ENCODE assay signal across 1 cellular context in genomic region chr11:115409691-115410220, GRCh38.
A peak's percentile ranks its signal among the peaks of the same experiment; 100 is the strongest.
TF ChIP-seq lines count a peak whose summit lies in the region.

No MANE protein-coding gene starts in this region.

TF ChIP-seq in HEK293, 187 proteins besides CTCF, POLR2A, EP300 and RAD21 (continued from another document and continues in another):
- TF ChIP-seq HIC1 (tag by site-specific recombination; IDR thresholded peaks at IDR 0.05), result no peak
- peak; percentile 51; the same call in 1 of the 2 replicates for TF ChIP-seq SP7 (tag by site-specific recombination; IDR thresholded peaks at IDR 0.05)
- no peak for TF ChIP-seq ZNF514 (tag by site-specific recombination; IDR thresholded peaks at IDR 0.05)
- TF ChIP-seq ZSCAN18 (tag by site-specific recombination; IDR thresholded peaks at IDR 0.05), result no peak
- TF ChIP-seq ZNF350 (tag by site-specific recombination; IDR thresholded peaks at IDR 0.05), result no peak
- TF ChIP-seq ZNF416 (tag by site-specific recombination; IDR thresholded peaks at IDR 0.05), result no peak
- TF ChIP-seq SP3 (tag by site-specific recombination; IDR thresholded peaks at IDR 0.05), result no peak
- no peak for TF ChIP-seq RBAK (tag by site-specific recombination; IDR thresholded peaks at IDR 0.05)
- TF ChIP-seq ZNF223 (tag by site-specific recombination; IDR thresholded peaks at IDR 0.05), result no peak
- no peak for TF ChIP-seq ZNF280D (tag by site-specific recombination; IDR thresholded peaks at IDR 0.05)
- peak; percentile 35 for TF ChIP-seq ZNF629 (tag by site-specific recombination; IDR thresholded peaks at IDR 0.05)
- no peak for TF ChIP-seq HOXA7 (CRISPR knock-in tag; IDR thresholded peaks at IDR 0.05; ENCODE audit: borderline replicate concordance)
- TF ChIP-seq ZNF473 (tag by site-specific recombination; IDR thresholded peaks at IDR 0.05), result no peak
- TF ChIP-seq GLI2 (tag by site-specific recombination; IDR thresholded peaks at IDR 0.05; ENCODE audit: borderline replicate concordance, low read depth), result no peak; the same call in 1 of the 2 replicates
- TF ChIP-seq ZNF610 (tag by site-specific recombination; IDR thresholded peaks at IDR 0.05; ENCODE audit: borderline replicate concordance), result no peak
- no peak for TF ChIP-seq ZSCAN23 (tag by site-specific recombination; IDR thresholded peaks at IDR 0.05)
- TF ChIP-seq ZNF24 (tag by site-specific recombination; IDR thresholded peaks at IDR 0.05), result 0 out of 2 replicates have a peak, but pooled peaks have one; percentile 28
- TF ChIP-seq ZNF692 (tag by site-specific recombination; IDR thresholded peaks at IDR 0.05), result peak; percentile 86
- TF ChIP-seq SCRT1 (tag by site-specific recombination; IDR thresholded peaks at IDR 0.05; ENCODE audit: borderline replicate concordance), result no peak
- TF ChIP-seq ZNF221 (tag by site-specific recombination; IDR thresholded peaks at IDR 0.05; ENCODE audit: borderline replicate concordance), result no peak
- TF ChIP-seq ZNF391 (tag by site-specific recombination; IDR thresholded peaks at IDR 0.05; ENCODE audit: borderline replicate concordance, low read depth), result no peak
- TF ChIP-seq PRDM6 (tag by site-specific recombination; IDR thresholded peaks at IDR 0.05), result peak; percentile 66; the same call in 1 of the 2 replicates
- peak; percentile 87 for TF ChIP-seq GFI1B (tag by site-specific recombination; IDR thresholded peaks at IDR 0.05)
- TF ChIP-seq, protein P1, sequence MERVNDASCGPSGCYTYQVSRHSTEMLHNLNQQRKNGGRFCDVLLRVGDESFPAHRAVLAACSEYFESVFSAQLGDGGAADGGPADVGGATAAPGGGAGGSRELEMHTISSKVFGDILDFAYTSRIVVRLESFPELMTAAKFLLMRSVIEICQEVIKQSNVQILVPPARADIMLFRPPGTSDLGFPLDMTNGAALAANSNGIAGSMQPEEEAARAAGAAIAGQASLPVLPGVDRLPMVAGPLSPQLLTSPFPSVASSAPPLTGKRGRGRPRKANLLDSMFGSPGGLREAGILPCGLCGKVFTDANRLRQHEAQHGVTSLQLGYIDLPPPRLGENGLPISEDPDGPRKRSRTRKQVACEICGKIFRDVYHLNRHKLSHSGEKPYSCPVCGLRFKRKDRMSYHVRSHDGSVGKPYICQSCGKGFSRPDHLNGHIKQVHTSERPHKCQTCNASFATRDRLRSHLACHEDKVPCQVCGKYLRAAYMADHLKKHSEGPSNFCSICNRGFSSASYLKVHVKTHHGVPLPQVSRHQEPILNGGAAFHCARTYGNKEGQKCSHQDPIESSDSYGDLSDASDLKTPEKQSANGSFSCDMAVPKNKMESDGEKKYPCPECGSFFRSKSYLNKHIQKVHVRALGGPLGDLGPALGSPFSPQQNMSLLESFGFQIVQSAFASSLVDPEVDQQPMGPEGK (tag by site-specific recombination; IDR thresholded peaks at IDR 0.05), result peak; percentile 50
- TF ChIP-seq ZXDB (tag by site-specific recombination; IDR thresholded peaks at IDR 0.05), result 0 out of 2 replicates have a peak, but pooled peaks have one; percentile 44
- no peak for TF ChIP-seq ZNF76 (tag by site-specific recombination; IDR thresholded peaks at IDR 0.05; ENCODE audit: borderline replicate concordance, low read depth)
- peak; percentile 60 for TF ChIP-seq ZBTB17 (tag by site-specific recombination; IDR thresholded peaks at IDR 0.05)
- TF ChIP-seq KLF17 (tag by site-specific recombination; IDR thresholded peaks at IDR 0.05), result no peak
- no peak for TF ChIP-seq GLI4 (tag by site-specific recombination; IDR thresholded peaks at IDR 0.05)
- TF ChIP-seq ZNF561 (tag by site-specific recombination; IDR thresholded peaks at IDR 0.05; ENCODE audit: borderline replicate concordance), result 0 out of 2 replicates have a peak, but pooled peaks have one; percentile 44
- TF ChIP-seq, protein P2, sequence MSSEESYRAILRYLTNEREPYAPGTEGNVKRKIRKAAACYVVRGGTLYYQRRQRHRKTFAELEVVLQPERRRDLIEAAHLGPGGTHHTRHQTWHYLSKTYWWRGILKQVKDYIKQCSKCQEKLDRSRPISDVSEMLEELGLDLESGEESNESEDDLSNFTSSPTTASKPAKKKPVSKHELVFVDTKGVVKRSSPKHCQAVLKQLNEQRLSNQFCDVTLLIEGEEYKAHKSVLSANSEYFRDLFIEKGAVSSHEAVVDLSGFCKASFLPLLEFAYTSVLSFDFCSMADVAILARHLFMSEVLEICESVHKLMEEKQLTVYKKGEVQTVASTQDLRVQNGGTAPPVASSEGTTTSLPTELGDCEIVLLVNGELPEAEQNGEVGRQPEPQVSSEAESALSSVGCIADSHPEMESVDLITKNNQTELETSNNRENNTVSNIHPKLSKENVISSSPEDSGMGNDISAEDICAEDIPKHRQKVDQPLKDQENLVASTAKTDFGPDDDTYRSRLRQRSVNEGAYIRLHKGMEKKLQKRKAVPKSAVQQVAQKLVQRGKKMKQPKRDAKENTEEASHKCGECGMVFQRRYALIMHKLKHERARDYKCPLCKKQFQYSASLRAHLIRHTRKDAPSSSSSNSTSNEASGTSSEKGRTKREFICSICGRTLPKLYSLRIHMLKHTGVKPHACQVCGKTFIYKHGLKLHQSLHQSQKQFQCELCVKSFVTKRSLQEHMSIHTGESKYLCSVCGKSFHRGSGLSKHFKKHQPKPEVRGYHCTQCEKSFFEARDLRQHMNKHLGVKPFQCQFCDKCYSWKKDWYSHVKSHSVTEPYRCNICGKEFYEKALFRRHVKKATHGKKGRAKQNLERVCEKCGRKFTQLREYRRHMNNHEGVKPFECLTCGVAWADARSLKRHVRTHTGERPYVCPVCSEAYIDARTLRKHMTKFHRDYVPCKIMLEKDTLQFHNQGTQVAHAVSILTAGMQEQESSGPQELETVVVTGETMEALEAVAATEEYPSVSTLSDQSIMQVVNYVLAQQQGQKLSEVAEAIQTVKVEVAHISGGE (tag by site-specific recombination; conservative IDR thresholded peaks at IDR 0.05; ENCODE audit: low read depth), result no peak
- TF ChIP-seq ZNF311 (tag by site-specific recombination; IDR thresholded peaks at IDR 0.05; ENCODE audit: borderline replicate concordance), result no peak
- no peak; the same call in 1 of the 2 replicates for TF ChIP-seq GLIS2 (tag by site-specific recombination; IDR thresholded peaks at IDR 0.05)
- no peak for TF ChIP-seq ZNF155 (tag by site-specific recombination; IDR thresholded peaks at IDR 0.05)
- TF ChIP-seq ZNF555 (tag by site-specific recombination; conservative IDR thresholded peaks at IDR 0.05), result no peak
- 0 out of 2 replicates have a peak, but pooled peaks have one; percentile 14 for TF ChIP-seq ZBTB21 (tag by site-specific recombination; IDR thresholded peaks at IDR 0.05)
- peak; percentile 92 for TF ChIP-seq OSR2 (tag by site-specific recombination; IDR thresholded peaks at IDR 0.05)
- peak; percentile 48; the same call in 1 of the 2 replicates for TF ChIP-seq ZNF843 (tag by site-specific recombination; IDR thresholded peaks at IDR 0.05)
- peak; percentile 47; the same call in 1 of the 2 replicates for TF ChIP-seq ZNF362 (tag by site-specific recombination; IDR thresholded peaks at IDR 0.05)
- no peak for TF ChIP-seq ZNF501 (tag by site-specific recombination; IDR thresholded peaks at IDR 0.05)
- TF ChIP-seq ZNF558 (tag by site-specific recombination; IDR thresholded peaks at IDR 0.05), result no peak
- TF ChIP-seq, protein P3, sequence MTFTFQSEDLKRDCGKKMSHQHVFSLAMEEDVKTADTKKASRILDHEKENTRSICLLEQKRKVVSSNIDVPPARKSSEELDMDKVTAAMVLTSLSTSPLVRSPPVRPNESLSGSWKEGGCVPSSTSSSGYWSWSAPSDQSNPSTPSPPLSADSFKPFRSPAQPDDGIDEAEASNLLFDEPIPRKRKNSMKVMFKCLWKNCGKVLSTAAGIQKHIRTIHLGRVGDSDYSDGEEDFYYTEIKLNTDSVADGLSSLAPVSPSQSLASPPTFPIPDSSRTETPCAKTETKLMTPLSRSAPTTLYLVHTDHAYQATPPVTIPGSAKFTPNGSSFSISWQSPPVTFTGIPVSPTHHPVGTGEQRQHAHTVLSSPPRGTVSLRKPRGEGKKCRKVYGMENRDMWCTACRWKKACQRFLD (tag by site-specific recombination; IDR thresholded peaks at IDR 0.05), result no peak
- TF ChIP-seq MZF1 (tag by site-specific recombination; IDR thresholded peaks at IDR 0.05; ENCODE audit: borderline replicate concordance), result no peak
